In genomic region chr1:217660353-217661062, GRCh38 we compare ENCODE assay signal across 8 cellular contexts. TPM values are rescaled to one million over a fixed set of nuclear protein-coding genes. Genes with fewer than 3 reads are reported as not detected.
DNase-seq lines count a peak whose midpoint lies in the region; ATAC-seq lines count a peak whose summit lies in the region.

No MANE protein-coding gene starts in this region.

- H3K27me3 ChIP-seq in ACC112 (ENCODE audit: insufficient read depth, low read length) = no peaks in the 10 kb centered on the region

- H3K27ac ChIP-seq in ACC112 (ENCODE audit: low read depth, low read length) = peak overlapping the region; percentile 66

- intact Hi-C loops in left colon (cut with DNase I, micrococcal nuclease) = no loop called here

- H3K4me3 ChIP-seq in ACC112 (ENCODE audit: low read depth, low read length) = no peak overlapping the region

- H3K4me1 ChIP-seq in ACC112 (ENCODE audit: control insufficient read depth, insufficient read depth, low read length, unreplicated experiment) = peaks cover 20% of the 10 kb centered on the region

- peak overlapping the region; percentile 17 for H2AFZ ChIP-seq in ACC112 (ENCODE audit: low read length, unreplicated experiment)

- ATAC-seq in GM18502 (IDR thresholded peaks at IDR 0.05; ENCODE audit: poor library complexity, unreplicated experiment) = peak; percentile 65
- ATAC-seq in HG03139 (IDR thresholded peaks at IDR 0.05; ENCODE audit: unreplicated experiment) = peak; percentile 58
- no peak for ATAC-seq in HG03457 (IDR thresholded peaks at IDR 0.05; ENCODE audit: unreplicated experiment)
- no peak for ATAC-seq in left colon

- peak; percentile 30 for DNase-seq in T1000 (lab: John Stamatoyannopoulos, UW)
- peak; percentile 53 for DNase-seq in inferior parietal cortex (ENCODE audit: extremely low spot score)
- no peak for DNase-seq in mesenteric fat pad (ENCODE audit: low spot score)
- DNase-seq in left colon = no peak

- H3K36me3 ChIP-seq in ACC112 (ENCODE audit: insufficient read depth, low read length) = no peaks in the 10 kb centered on the region

- no peaks in the 10 kb centered on the region for H3K79me2 ChIP-seq in ACC112 (ENCODE audit: control insufficient read depth, insufficient read depth, low read length, unreplicated experiment)

RNA-seq across cellular contexts. Expression of gene SPATA17, which starts 29.4 kb away (rescaled TPM):
- total RNA-seq in mesenteric fat pad (not detected), left colon (under 1 TPM; 0.25 to 0.27 TPM)

RNA-seq across cellular contexts. Expression of gene GPATCH2, which starts 29.6 kb away (rescaled TPM):
- total RNA-seq in mesenteric fat pad (14.5 TPM), left colon (10 to 100 TPM; 11.6 to 12.4 TPM)

Comparison
In these comparisons a context has a peak if more than half of its experiments do, and no peak if none do; other contexts are left out.
1. ATAC-seq: peak in GM18502 (single experiment) and HG03139 (single experiment); none in HG03457 (single experiment) and left colon (single experiment).
2. DNase-seq: peak in T1000 (single experiment) and inferior parietal cortex (single experiment); none in mesenteric fat pad (single experiment) and left colon (0 of 2).